8 cellular contexts compared by ENCODE assay signal in genomic region chr1:108691886-108692723, GRCh38. TPM values are rescaled to one million over a fixed set of nuclear protein-coding genes. Genes with fewer than 3 reads are reported as not detected.
DNase-seq lines count a peak whose midpoint lies in the region; ATAC-seq and TF ChIP-seq lines count a peak whose summit lies in the region.

PRPF38B (plus strand) TSS chr1:108692310; CDS start chr1:108692592, 282 bp downstream.

- peaks cover 20% of the 10 kb centered on the region for H3K36me3 Mint-ChIP-seq in endodermal cell (ENCODE audit: low read depth)

- H3K9ac ChIP-seq in NT2/D1 (ENCODE audit: insufficient read length, low read depth) = peak within 1 kb of the TSS; percentile 88
- H3K9ac ChIP-seq in endodermal cell (ENCODE audit: extremely low read depth, low read length, poor library complexity, severe bottlenecking) = peak within 1 kb of the TSS; percentile 90

- 0% methylated on average over 12 to 60 of the region's 60 CpGs for WGBS in endodermal cell (ENCODE audit: insufficient coverage in 1 of 2, insufficient read length in 1 of 2), 2 experiments
- whole genome bisulfite sequencing in mesodermal cell (ENCODE audit: insufficient coverage in 2 of 2), 2 experiments = 0% methylated on average over 37 to 50 of the region's 60 CpGs

- H3K27me3 ChIP-seq in NT2/D1 (ENCODE audit: insufficient read depth, insufficient read length) = no peaks in the 10 kb centered on the region
- no peaks in the 10 kb centered on the region for H3K27me3 ChIP-seq in endodermal cell (ENCODE audit: control insufficient read depth, insufficient read depth, low read length, poor library complexity, severe bottlenecking)

- H3K4me3 Mint-ChIP-seq in endodermal cell = peak within 1 kb of the TSS; percentile 99

- H3K4me1 ChIP-seq in NT2/D1 (ENCODE audit: insufficient read depth, insufficient read length) (no peaks in the 10 kb centered on the region), endodermal cell (ENCODE audit: control insufficient read depth, insufficient read depth, low read length) (no peaks in the 10 kb centered on the region), mesodermal cell (ENCODE audit: control insufficient read depth, insufficient read depth, low read length, poor library complexity, severe bottlenecking) (no peaks in the 10 kb centered on the region)

- DNase-seq in COLO829 (ENCODE audit: low spot score) (peak; percentile 85), HT1080 (ENCODE audit: low read depth) (peak; percentile 91), NT2/D1 (ENCODE audit: low read depth, low spot score) (peak; percentile 90), endodermal cell (peak; percentile 98)
- peak; percentile 81 for DNase-seq in activated CD8-positive, alpha-beta memory T cell treated with anti-CD3 and anti-CD28 coated beads, Interleukin-2, amount 50 U/mL, for 1 hour (ENCODE audit: extremely low read depth)
- peak; percentile 90 to 91 for DNase-seq in stimulated activated CD8-positive, alpha-beta memory T cell treated with anti-CD3 and anti-CD28 coated beads, Interleukin-15, amount 100 ng/mL, for 4 hours (ENCODE audit: low read depth in 2 of 2)

- H3K9me3 Mint-ChIP-seq in endodermal cell = no peaks in the 10 kb centered on the region

- H3K4me3 ChIP-seq in NT2/D1 (ENCODE audit: insufficient read length, low read depth) (peak within 1 kb of the TSS; percentile 85), endodermal cell (ENCODE audit: low read length) (peak within 1 kb of the TSS; percentile 98), mesodermal cell (ENCODE audit: extremely low read depth, insufficient read depth, low read length, poor library complexity, severe bottlenecking) (peak within 1 kb of the TSS; percentile 80)

- H3K4me1 Mint-ChIP-seq in endodermal cell = peaks cover 19% of the 10 kb centered on the region

- peaks cover 34% of the 10 kb centered on the region for H3K36me3 ChIP-seq in NT2/D1 (ENCODE audit: insufficient read depth, insufficient read length, low read length)
- peaks cover 26% of the 10 kb centered on the region for H3K36me3 ChIP-seq in endodermal cell (ENCODE audit: control insufficient read depth, insufficient read depth, low read length)
- H3K36me3 ChIP-seq in mesodermal cell (ENCODE audit: control insufficient read depth, insufficient read depth, low read length) = peaks cover 19% of the 10 kb centered on the region

- H3K27ac Mint-ChIP-seq in endodermal cell = peak within 1 kb of the TSS; percentile 100

- H3K9me3 ChIP-seq in NT2/D1 (ENCODE audit: insufficient read depth, low read length) (no peaks in the 10 kb centered on the region), endodermal cell (ENCODE audit: control insufficient read depth, low read length) (no peaks in the 10 kb centered on the region), mesodermal cell (ENCODE audit: control insufficient read depth, low read length) (no peaks in the 10 kb centered on the region)

- ATAC-seq in GM21360 (IDR thresholded peaks at IDR 0.05; ENCODE audit: unreplicated experiment) = peak; percentile 90

- H3K27me3 Mint-ChIP-seq in endodermal cell (ENCODE audit: insufficient read depth) = peaks cover 9% of the 10 kb centered on the region

- no peak for TF ChIP-seq CTCF in endodermal cell (conservative IDR thresholded peaks at IDR 0.05)

- peak within 1 kb of the TSS; percentile 97 for H3K27ac ChIP-seq in endodermal cell (ENCODE audit: low read depth, low read length)
- H3K27ac ChIP-seq in mesodermal cell (ENCODE audit: low read depth, low read length, severe bottlenecking) = peak within 1 kb of the TSS; percentile 97

RNA-seq across cellular contexts. Expression of gene PRPF38B, which starts in this region (rescaled TPM):
- total RNA-seq in HT1080 (2014; rRNA removed; shearing (Covaris generic)) = 24.0 and 32.8 TPM in 2 replicates
- 25.3 and 29.3 TPM in 2 replicates for polyA plus RNA-seq in HT1080 (2015; cell fraction: cytosol; rRNA removed)
- 162 and 179 TPM in 2 replicates for polyA plus RNA-seq in HT1080 (2015; cell fraction: nucleus; rRNA removed)
- total RNA-seq in endodermal cell = 10 to 100 TPM; 45.0 to 47.3 TPM
- 43.3 TPM for polyA plus RNA-seq in endodermal cell (2013, experiment 1 of 2)
- polyA plus RNA-seq in endodermal cell (2013, experiment 2 of 2) = 38.3 TPM
- polyA plus RNA-seq in mesodermal cell (2013, experiment 1 of 2) = 28.4 TPM
- polyA plus RNA-seq in mesodermal cell (2013, experiment 2 of 2) = 37.3 TPM

Comparison
In these comparisons a context has a peak if more than half of its experiments do, and no peak if none do; other contexts are left out.
1. Peak in every context shown above with its lines: DNase-seq, ATAC-seq, H3K4me3 ChIP-seq and H3K27ac ChIP-seq.